ENCODE assay signal across 2 cellular contexts in genomic region chr12:25152055-25152454, GRCh38.
TF ChIP-seq lines count a peak whose summit lies in the region.

No MANE protein-coding gene starts in this region.

TF ChIP-seq in GM23338, 12 proteins besides CTCF, POLR2A, EP300 and RAD21 (continued from another document):
- no peak for TF ChIP-seq ETS1 (IDR thresholded peaks at IDR 0.05)
- no peak for TF ChIP-seq POLR2AphosphoS5 (IDR thresholded peaks at IDR 0.05; ENCODE audit: low read depth)
- no peak for TF ChIP-seq ZNF331 (CRISPR knock-in tag; IDR thresholded peaks at IDR 0.05; ENCODE audit: low read depth)
- TF ChIP-seq NANOG (IDR thresholded peaks at IDR 0.05; ENCODE audit: borderline replicate concordance), result no peak
- TF ChIP-seq REST (IDR thresholded peaks at IDR 0.05; ENCODE audit: unreplicated experiment), result no peak
- no peak for TF ChIP-seq EZH2 (IDR thresholded peaks at IDR 0.05; ENCODE audit: low read depth, unreplicated experiment)
- TF ChIP-seq CREB1 (CRISPR knock-in tag; IDR thresholded peaks at IDR 0.05; ENCODE audit: low read depth), result no peak
- no peak for TF ChIP-seq ZNF462 (CRISPR knock-in tag; IDR thresholded peaks at IDR 0.05)
- no peak for TF ChIP-seq STAT1 (IDR thresholded peaks at IDR 0.05; ENCODE audit: unreplicated experiment)
TF ChIP-seq in GM23338: peak in this region for 0.

TF ChIP-seq in WTC11, 78 proteins besides CTCF, POLR2A, EP300 and RAD21:
- TF ChIP-seq ZSCAN18 (CRISPR knock-in tag; IDR thresholded peaks at IDR 0.05) (no peak), GABPB1 (CRISPR knock-in tag; IDR thresholded peaks at IDR 0.05) (no peak), ATF2 (CRISPR knock-in tag; IDR thresholded peaks at IDR 0.05; ENCODE audit: borderline replicate concordance, low read depth) (no peak), TEAD1 (CRISPR knock-in tag; IDR thresholded peaks at IDR 0.05) (no peak), KAT7 (CRISPR knock-in tag; IDR thresholded peaks at IDR 0.05; ENCODE audit: borderline replicate concordance) (no peak), NR3C1 (CRISPR knock-in tag; conservative IDR thresholded peaks at IDR 0.05; ENCODE audit: low read depth) (no peak)
